ENCODE assay signal across 14 cellular contexts in genomic region chr12:12622418-12622817, GRCh38. TPM values are rescaled to one million over a fixed set of nuclear protein-coding genes. Genes with fewer than 3 reads are reported as not detected.
A peak's percentile ranks its signal among the peaks of the same experiment; 100 is the strongest.
DNase-seq lines count a peak whose midpoint lies in the region; ATAC-seq and TF ChIP-seq lines count a peak whose summit lies in the region.
"Had no signal": no experiment of that assay in that cellular context is flagged by ENCODE, and none has a peak within 500 bp of the region (broad histone marks: within the 10 kb centered on the region; RNA-seq: fewer than 3 reads in every experiment).

No MANE protein-coding gene starts in this region.

- peak in 2 of 5 donors; percentile 59 to 76 for DNase-seq in CD8-positive, alpha-beta memory T cell
- DNase-seq in caudate nucleus (lab: John Stamatoyannopoulos, UW) (no peak), neural progenitor cell (ENCODE audit: low spot score) (no peak), NCI-H446 (lab: John Stamatoyannopoulos, UW) (no peak), H4 (ENCODE audit: low spot score) (no peak)
- DNase-seq: hippocampal formation; NCI-H1105 treated with DMSO at 0.1 percent for 48 hours; NCI-H2227 treated with DMSO at 0.1 percent for 48 hours; right cardiac atrium; stimulated activated CD4-positive, alpha-beta T cell treated with anti-CD3 and anti-CD28 coated beads, Interleukin-4, amount 100 ng/mL, for 4 hours; stimulated activated naive B cell treated with anti-CD40 and anti-IgM and Interleukin-4, amounts not matched to agents 10 μg/mL and 1 μg/mL and 100 μg/mL, for 72 hours had no signal

- no peaks in the 10 kb centered on the region for H3F3A ChIP-seq in OCI-LY1 (ENCODE audit: insufficient read depth, low read length)
- H3F3A ChIP-seq in neural progenitor cell (ENCODE audit: low read depth): peaks cover 17% of the 10 kb centered on the region

- no peak overlapping the region for H2AFZ ChIP-seq in OCI-LY1 (ENCODE audit: low read length)
- H2AFZ ChIP-seq in neural progenitor cell (replicated peaks): no peak overlapping the region

- H3K9me3 Mint-ChIP-seq in CD8-positive, alpha-beta memory T cell: peaks cover 0 to 1% (median 0%) of the 10 kb centered on the region in 5 donors
- H3K9me3 Mint-ChIP-seq in neural progenitor cell: peaks cover 10% of the 10 kb centered on the region

- no peaks in the 10 kb centered on the region for H3K27me3 Mint-ChIP-seq in CD8-positive, alpha-beta memory T cell
- H3K27me3 Mint-ChIP-seq in neural progenitor cell (ENCODE audit: insufficient read depth, low read depth): no peaks in the 10 kb centered on the region
- H3K27me3 Mint-ChIP-seq: stimulated activated naive B cell treated with anti-CD40 and anti-IgM and Interleukin-4, amounts not matched to agents 10 μg/mL and 1 μg/mL and 100 μg/mL, for 72 hours had no signal

- no peaks in the 10 kb centered on the region for H4K20me1 ChIP-seq in OCI-LY1 (ENCODE audit: insufficient read depth, low read length)
- peaks cover 7% of the 10 kb centered on the region for H4K20me1 ChIP-seq in neural progenitor cell (ENCODE audit: low read depth)

- no peak overlapping the region for H3K27ac ChIP-seq in CD8-positive, alpha-beta memory T cell (ENCODE audit: low read depth, low read length)
- H3K27ac ChIP-seq in OCI-LY1 (ENCODE audit: low read depth, low read length, poor library complexity, severe bottlenecking) (peak overlapping the region; percentile 23), caudate nucleus (ENCODE audit: low read depth, low read length) (peak overlapping the region; percentile 22), neural progenitor cell (peak overlapping the region; percentile 51)
- H3K27ac ChIP-seq: coronary artery had no signal

- CTCF ChIA-PET in CD8-positive, alpha-beta memory T cell (lab: Charles Lee): no interaction called here

- no peak for ATAC-seq in GM21825 (IDR thresholded peaks at IDR 0.05; ENCODE audit: unreplicated experiment)
- ATAC-seq: right cardiac atrium had no signal

- H3K4me1 Mint-ChIP-seq in CD8-positive, alpha-beta memory T cell: peaks cover 65 to 91% (median 86%) of the 10 kb centered on the region in 3 donors
- peaks cover under 1% of the 10 kb centered on the region for H3K4me1 Mint-ChIP-seq in neural progenitor cell

- H3K36me3 ChIP-seq in CD8-positive, alpha-beta memory T cell (ENCODE audit: insufficient read depth, low read length): no peaks in the 10 kb centered on the region
- no peaks in the 10 kb centered on the region for H3K36me3 ChIP-seq in OCI-LY1 (ENCODE audit: insufficient read depth, low read length)
- H3K36me3 ChIP-seq in neural progenitor cell: no peaks in the 10 kb centered on the region

- POLR2A ChIA-PET in CD8-positive, alpha-beta memory T cell (lab: Charles Lee): no interaction called here

- H3K79me2 ChIP-seq in OCI-LY1 (ENCODE audit: insufficient read depth, low read length) (no peaks in the 10 kb centered on the region), neural progenitor cell (ENCODE audit: low read depth) (peaks cover 4% of the 10 kb centered on the region)

- H3K4me2 ChIP-seq in OCI-LY1 (ENCODE audit: low read length): no peak overlapping the region; the same call in 1 of the 2 replicates
- H3K4me2 ChIP-seq in neural progenitor cell: no peak overlapping the region

- no peaks in the 10 kb centered on the region for H3K27me3 ChIP-seq in CD8-positive, alpha-beta memory T cell (ENCODE audit: insufficient read depth, low read length, poor library complexity, severe bottlenecking)
- H3K27me3 ChIP-seq in OCI-LY1 (ENCODE audit: insufficient read depth, low read length): no peaks in the 10 kb centered on the region
- no peaks in the 10 kb centered on the region for H3K27me3 ChIP-seq in neural progenitor cell

- H3K4me3 Mint-ChIP-seq in CD8-positive, alpha-beta memory T cell: peak overlapping the region; percentile 9 to 80 (median 58)
- no peak overlapping the region for H3K4me3 Mint-ChIP-seq in neural progenitor cell
- H3K4me3 Mint-ChIP-seq: stimulated activated naive B cell treated with anti-CD40 and anti-IgM and Interleukin-4, amounts not matched to agents 10 μg/mL and 1 μg/mL and 100 μg/mL, for 72 hours had no signal

- no peak overlapping the region for H3K9ac ChIP-seq in OCI-LY1 (ENCODE audit: low read length)
- no peak overlapping the region for H3K9ac ChIP-seq in neural progenitor cell

- peaks cover 2 to 32% (median 9%) of the 10 kb centered on the region in 3 donors for H3K36me3 Mint-ChIP-seq in CD8-positive, alpha-beta memory T cell
- peaks cover 14% of the 10 kb centered on the region for H3K36me3 Mint-ChIP-seq in neural progenitor cell

- H3K4me3 ChIP-seq in CD8-positive, alpha-beta memory T cell (ENCODE audit: low read length): peak overlapping the region; percentile 5
- H3K4me3 ChIP-seq in OCI-LY1 (ENCODE audit: low read depth, low read length, poor library complexity, severe bottlenecking) (no peak overlapping the region), neural progenitor cell (no peak overlapping the region)
- H3K4me3 ChIP-seq: coronary artery had no signal

- H3K27ac Mint-ChIP-seq in CD8-positive, alpha-beta memory T cell: peak overlapping the region; percentile 61 to 96 (median 89)
- H3K27ac Mint-ChIP-seq in neural progenitor cell: no peak overlapping the region
- H3K27ac Mint-ChIP-seq: stimulated activated naive B cell treated with anti-CD40 and anti-IgM and Interleukin-4, amounts not matched to agents 10 μg/mL and 1 μg/mL and 100 μg/mL, for 72 hours had no signal

- no peaks in the 10 kb centered on the region for H3K9me2 ChIP-seq in OCI-LY1 (ENCODE audit: low read depth, low read length)

- H3K9me3 ChIP-seq in CD8-positive, alpha-beta memory T cell (ENCODE audit: low read length): no peaks in the 10 kb centered on the region
- H3K9me3 ChIP-seq in OCI-LY1 (ENCODE audit: low read length): no peaks in the 10 kb centered on the region
- H3K9me3 ChIP-seq in neural progenitor cell (ENCODE audit: low read depth): no peaks in the 10 kb centered on the region

- TF ChIP-seq CTCF in OCI-LY1 (IDR thresholded peaks at IDR 0.05; ENCODE audit: low read length) (no peak), neural progenitor cell (IDR thresholded peaks at IDR 0.05) (no peak)

- peaks cover 48% of the 10 kb centered on the region for H3K4me1 ChIP-seq in CD8-positive, alpha-beta memory T cell (ENCODE audit: insufficient read depth, low read length)
- H3K4me1 ChIP-seq in OCI-LY1 (ENCODE audit: insufficient read depth, low read length, severe bottlenecking) (peaks cover 13% of the 10 kb centered on the region), neural progenitor cell (peaks cover 10% of the 10 kb centered on the region)

RNA-seq across cellular contexts. Expression of gene CREBL2, which starts 10.7 kb away (rescaled TPM):
- total RNA-seq in CD8-positive, alpha-beta memory T cell: 10 to 100 TPM; 21.2 to 23.2 TPM
- polyA plus RNA-seq in CD8-positive, alpha-beta memory T cell: 50.2 TPM
- total RNA-seq in neural progenitor cell (ENCODE audit: low replicate concordance): 27.9 and 31.4 TPM in 2 replicates
- total RNA-seq in H4 (2014; rRNA removed; shearing (Covaris generic)): 29.9 and 35.4 TPM in 2 replicates

RNA-seq across cellular contexts. Expression of gene DUSP16, which starts 59.8 kb away (rescaled TPM):
- total RNA-seq in CD8-positive, alpha-beta memory T cell: 10 to 100 TPM; 37.5 to 41.2 TPM
- 10.3 TPM for polyA plus RNA-seq in CD8-positive, alpha-beta memory T cell
- 24.0 and 26.1 TPM in 2 replicates for total RNA-seq in neural progenitor cell (ENCODE audit: low replicate concordance)
- total RNA-seq in H4 (2014; rRNA removed; shearing (Covaris generic)): 9.7 and 13.7 TPM in 2 replicates
